Comparison of ENCODE assay signal across 1 cellular context in genomic region chr9:116154976-116155699, GRCh38.
TF ChIP-seq lines count a peak whose summit lies in the region.

No MANE protein-coding gene starts in this region.

TF ChIP-seq in GM12878, 131 proteins besides CTCF, POLR2A, EP300 and RAD21:
- TF ChIP-seq ZNF592 (IDR thresholded peaks at IDR 0.05) (no peak), EGR1 (IDR thresholded peaks at IDR 0.05; ENCODE audit: borderline replicate concordance in 1 of 2, low read depth in 2 of 2, low read length in 2 of 2) (0 out of 3 replicates have a peak, but pooled peaks of 1 of the 2 experiments have one; percentile 23)
